In the genomic region with DNA sequence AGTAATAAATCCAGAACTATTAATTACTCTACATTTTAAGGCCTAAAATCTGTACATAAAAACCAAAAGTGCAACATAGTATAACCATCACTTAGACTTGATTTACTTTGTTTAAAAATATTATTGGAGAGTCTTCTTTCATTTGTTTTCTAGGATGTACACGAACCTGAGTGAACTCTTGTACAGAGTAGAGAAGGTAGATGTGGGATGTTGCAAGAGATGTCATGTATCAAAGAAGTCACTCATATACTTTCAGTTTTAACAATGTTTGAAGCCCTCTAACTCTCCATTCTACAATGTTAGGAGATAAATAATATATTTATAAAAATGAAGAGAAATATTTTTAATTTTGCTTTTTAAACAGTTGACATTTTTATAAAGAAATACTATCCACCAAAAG, we compare ENCODE assay signal across 36 cellular contexts. TPM values are rescaled to one million over a fixed set of nuclear protein-coding genes. Genes with fewer than 3 reads are reported as not detected.
"Had no signal": no experiment of that assay in that cellular context is flagged by ENCODE, and none has a peak within 500 bp of the region (broad histone marks: within the 10 kb centered on the region; RNA-seq: fewer than 3 reads in every experiment).

No MANE protein-coding gene starts in this region.

- H3K4me1 ChIP-seq: adrenal gland, body of pancreas, breast epithelium had no signal

- H3K27me3 ChIP-seq: adrenal gland, body of pancreas, brain microvascular endothelial cell, breast epithelium had no signal

- DNase-seq: activated B cell treated with CpG ODN at 0.5 μM for 24 hours; activated CD4-positive, alpha-beta memory T cell treated with anti-CD3 and anti-CD28 coated beads for 36 hours; activated CD4-positive, alpha-beta T cell treated with anti-CD3 and anti-CD28 coated beads for 4 hours; activated CD4-positive, alpha-beta T cell treated with anti-CD3 and anti-CD28 coated beads, Interleukin-2, amount 10 ng/mL, durations not matched to agents 24 days and 14 days; activated CD4-positive, alpha-beta T cell treated with anti-CD3 and anti-CD28 coated beads, Interleukin-2, amount 50 U/mL, for 1 hour; activated CD4-positive, alpha-beta T cell treated with anti-CD3 and anti-CD28 coated beads, Interleukin-2, amount 50 U/mL, for 4 hours; activated CD4-positive, CD25-positive, alpha-beta regulatory T cell treated with anti-CD3 and anti-CD28 coated beads, Interleukin-2, amount 50 U/mL, for 72 hours; activated CD8-positive, alpha-beta memory T cell treated with anti-CD3 and anti-CD28 coated beads, Interleukin-2, amount 50 U/mL, for 4 hours; activated CD8-positive, alpha-beta T cell treated with anti-CD3 and anti-CD28 coated beads for 36 hours; activated effector memory CD4-positive, alpha-beta T cell treated with anti-CD3 and anti-CD28 coated beads, Interleukin-2, amount 50 U/mL, for 16 hours; activated gamma-delta T cell treated with Interleukin-2 at 50 U/mL for 16 hours; activated naive CD4-positive, alpha-beta T cell; activated naive CD4-positive, alpha-beta T cell treated with anti-CD3 and anti-CD28 coated beads for 36 hours; activated naive CD4-positive, alpha-beta T cell treated with anti-CD3 and anti-CD28 coated beads, Interleukin-2, amount 50 U/mL, for 16 hours; activated naive CD8-positive, alpha-beta T cell treated with anti-CD3 and anti-CD28 coated beads for 36 hours; activated T-cell treated with anti-CD3 and anti-CD28 coated beads for 4 hours; activated T-cell treated with anti-CD3 and anti-CD28 coated beads, Interleukin-2, amount 50 U/mL, for 1 hour; activated T-cell treated with anti-CD3 and anti-CD28 coated beads, Interleukin-2, amount 50 U/mL, for 4 hours; activated T-cell treated with anti-CD3 and anti-CD28 coated beads, Interleukin-2, amount 50 U/mL, for 72 hours; adrenal gland; amniotic stem cell; aorta; body of pancreas; brain microvascular endothelial cell; central memory CD4-positive, alpha-beta T cell; T-helper 1 cell; T-helper 2 cell; T-helper 9 cell had no signal

- H3K27ac ChIP-seq: adrenal gland, body of pancreas, brain microvascular endothelial cell, breast epithelium, VCaP had no signal

- H3K4me3 ChIP-seq: adrenal gland, body of pancreas, breast epithelium had no signal

- H3K9me3 ChIP-seq: adrenal gland, body of pancreas, breast epithelium had no signal

- H3K36me3 ChIP-seq: adrenal gland, brain microvascular endothelial cell, breast epithelium had no signal

- ATAC-seq: activated CD8-positive, alpha-beta T cell treated with anti-CD3 and anti-CD28 coated beads for 36 hours; activated naive CD4-positive, alpha-beta T cell treated with anti-CD3 and anti-CD28 coated beads, Interleukin-2, amount 50 U/mL, for 72 hours; activated T-cell treated with anti-CD3 and anti-CD28 coated beads, Interleukin-2, amount 50 U/mL, for 4 hours; activated T-cell treated with anti-CD3 and anti-CD28 coated beads, Interleukin-2, amount 50 U/mL, for 72 hours; activated T-helper 17 cell treated with anti-CD3 and anti-CD28 coated beads, Interleukin-2, amount 50 U/mL, for 72 hours; body of pancreas had no signal

- FAIRE-seq: astrocyte, TTC549 had no signal

RNA-seq across cellular contexts. Expression of a gene that starts 38.6 kb away (rescaled TPM):
- total RNA-seq: activated B cell treated with CpG ODN at 0.5 μM for 24 hours; activated CD4-positive, alpha-beta memory T cell treated with anti-CD3 and anti-CD28 coated beads for 36 hours; activated CD4-positive, alpha-beta T cell treated with anti-CD3 and anti-CD28 coated beads, Interleukin-2, amount 10 ng/mL, durations not matched to agents 24 days and 14 days; activated CD8-positive, alpha-beta memory T cell treated with anti-CD3 and anti-CD28 coated beads for 36 hours; activated naive CD4-positive, alpha-beta T cell treated with anti-CD3 and anti-CD28 coated beads for 36 hours; activated naive CD4-positive, alpha-beta T cell treated with anti-CD3 and anti-CD28 coated beads, Interleukin-2, amount 50 U/mL, for 72 hours; activated T-helper 1 cell treated with anti-CD3 and anti-CD28 coated beads, Interleukin-12 subunit alpha, Interleukin-12 subunit beta, Interleukin-2, Interleukin-4 antibody, amounts not matched to agents 30 ng/mL and 10 ng/mL and 1 ng/mL, durations not matched to agents 14 hours and 24 hours and 36 hours had no signal
